In genomic region chr12:122421815-122422737, GRCh38 we compare ENCODE assay signal across 8 cellular contexts. TPM values are rescaled to one million over a fixed set of nuclear protein-coding genes. Genes with fewer than 3 reads are reported as not detected.
A peak's percentile ranks its signal among the peaks of the same experiment; 100 is the strongest.
DNase-seq lines count a peak whose midpoint lies in the region; ATAC-seq, FAIRE-seq and TF ChIP-seq lines count a peak whose summit lies in the region.

CLIP1 (minus strand) TSS chr12:122422669; CDS start chr12:122380452, 42,217 bp downstream.

- peak within 1 kb of the TSS; percentile 94 for H3K27ac Mint-ChIP-seq in WTC11

- ATAC-seq in WTC11, result peak; percentile 75

- CTCF ChIA-PET in WTC11 (lab: Charles Lee), result interaction anchor here (0.6 to 4.3 kb wide), 3 partner anchors 23 to 952 kb away, joined by 3 to 31 read pairs (median 3); no protein-coding TSS in a partner anchor

- intact Hi-C loops in kidney (cut with DNase I), result no loop called here

- H3K4me3 ChIP-seq in HAP-1 (peak within 1 kb of the TSS; percentile 70), NB4 (ENCODE audit: low read depth, low read length) (peak within 1 kb of the TSS; percentile 96), kidney (ENCODE audit: low read length in 2 of 2) (peak within 1 kb of the TSS; percentile 93)

- peak within 1 kb of the TSS; percentile 86 for H3K4me3 Mint-ChIP-seq in WTC11

- peaks cover 19% of the 10 kb centered on the region for H3K4me1 Mint-ChIP-seq in WTC11

- H3K9me3 ChIP-seq in HAP-1 (no peaks in the 10 kb centered on the region), kidney (ENCODE audit: control insufficient read depth in 1 of 2, low read length in 2 of 2) (no peaks in the 10 kb centered on the region)

- TF ChIP-seq CTCF in GM12872 (IDR thresholded peaks at IDR 0.05; ENCODE audit: insufficient read depth, low read depth, low read length) (peak; percentile 48), NB4 (IDR thresholded peaks at IDR 0.05; ENCODE audit: low read depth, low read length) (peak; percentile 46), WTC11 (IDR thresholded peaks at IDR 0.05) (no peak), kidney (IDR thresholded peaks at IDR 0.05; ENCODE audit: borderline replicate concordance, extremely low read depth, insufficient read depth) (peak; percentile 32)

- peaks cover 21% of the 10 kb centered on the region for H3K4me1 ChIP-seq in HAP-1
- H3K4me1 ChIP-seq in kidney (ENCODE audit: control insufficient read depth in 1 of 2, insufficient read depth in 1 of 2, low read depth in 1 of 2, low read length in 2 of 2), result peaks cover 16 to 21% of the 10 kb centered on the region in 2 donors

- H3K27ac ChIP-seq in kidney (ENCODE audit: low read depth in 2 of 2, low read length in 2 of 2), result peak within 1 kb of the TSS; percentile 96 to 99

- in situ Hi-C loops in HAP-1 (cut with MboI; ENCODE audit: low sequenced_read_pairs), result no loop called here

- DNase-seq in HAP-1 (ENCODE audit: low spot score in 2 of 2) (peak; percentile 35 to 73), NB4 (ENCODE audit: low read depth) (peak; percentile 84), WTC11 (ENCODE audit: low spot score) (peak; percentile 70), kidney (peak; percentile 89), pons (ENCODE audit: low spot score) (no peak)
- peak; percentile 52 for DNase-seq in central memory CD4-positive, alpha-beta T cell
- peak; percentile 36 to 57 for DNase-seq in stimulated activated CD4-positive, alpha-beta T cell treated with anti-CD3 and anti-CD28 coated beads, Interleukin-1b, Interleukin-23, amount 100 ng/mL, for 4 hours (ENCODE audit: low read depth in 2 of 2)

- H3K9ac ChIP-seq in kidney (ENCODE audit: low read length in 2 of 2), result peak within 1 kb of the TSS; percentile 98 to 99

- H3K27me3 ChIP-seq in HAP-1 (ENCODE audit: low read depth), result no peaks in the 10 kb centered on the region

- H3K27me3 Mint-ChIP-seq in WTC11 (ENCODE audit: low read depth), result peaks cover 5% of the 10 kb centered on the region

- H3K36me3 Mint-ChIP-seq in WTC11, result no peaks in the 10 kb centered on the region

- no peaks in the 10 kb centered on the region for H3K9me3 Mint-ChIP-seq in WTC11

- H3K36me3 ChIP-seq in HAP-1 (replicated peaks) (no peaks in the 10 kb centered on the region), kidney (ENCODE audit: control insufficient read depth in 1 of 2, insufficient read depth in 2 of 2, low read length in 2 of 2) (no peaks in the 10 kb centered on the region)

- TF ChIP-seq POLR2A in NB4 (IDR thresholded peaks at IDR 0.05; ENCODE audit: extremely low read depth, insufficient read length), result peak; percentile 39

- no peak for FAIRE-seq in kidney (lab: Jason Lieb, UNC)

- POLR2A ChIA-PET in WTC11 (lab: Charles Lee), result interaction anchor here (0.5 to 2.7 kb wide), 4 partner anchors 8 to 115 kb away, joined by 3 to 10 read pairs (median 5); no protein-coding TSS in a partner anchor

TF ChIP-seq in WTC11, 78 proteins besides CTCF, POLR2A, EP300 and RAD21 (continues in another document):
- TF ChIP-seq HMGA2 (CRISPR knock-in tag; IDR thresholded peaks at IDR 0.05) (no peak), PREB (CRISPR knock-in tag; IDR thresholded peaks at IDR 0.05; ENCODE audit: borderline replicate concordance) (no peak), ETV6 (CRISPR knock-in tag; IDR thresholded peaks at IDR 0.05) (no peak), MLX (CRISPR knock-in tag; IDR thresholded peaks at IDR 0.05) (no peak), CBFB (CRISPR knock-in tag; IDR thresholded peaks at IDR 0.05; ENCODE audit: low read depth) (no peak), ZNF423 (CRISPR knock-in tag; IDR thresholded peaks at IDR 0.05) (peak; percentile 67), ZSCAN18 (CRISPR knock-in tag; IDR thresholded peaks at IDR 0.05) (no peak), ZNF532 (CRISPR knock-in tag; IDR thresholded peaks at IDR 0.05; ENCODE audit: borderline replicate concordance) (no peak), ZNF416 (CRISPR knock-in tag; IDR thresholded peaks at IDR 0.05) (0 out of 2 replicates have a peak, but pooled peaks have one; percentile 12), E2F4 (CRISPR knock-in tag; IDR thresholded peaks at IDR 0.05; ENCODE audit: borderline replicate concordance, low read depth) (no peak), TCF7 (CRISPR knock-in tag; IDR thresholded peaks at IDR 0.05; ENCODE audit: low read depth) (no peak), HMGXB4 (CRISPR knock-in tag; IDR thresholded peaks at IDR 0.05) (peak; percentile 94; the same call in 1 of the 2 replicates), ZNF317 (CRISPR knock-in tag; IDR thresholded peaks at IDR 0.05; ENCODE audit: borderline replicate concordance, low read depth) (peak; percentile 57; the same call in 1 of the 2 replicates)

RNA-seq across cellular contexts. Expression of gene CLIP1, which starts in this region (rescaled TPM):
- total RNA-seq in WTC11 (2021) (21.3 to 24.9 TPM (median 21.5 TPM) in 3 replicates), kidney (85.3 TPM)
- 14.5 TPM for polyA plus RNA-seq in kidney (ENCODE audit: insufficient read depth, low read depth, low replicate concordance)
